Comparison of ENCODE assay signal across 17 cellular contexts in genomic region chr14:94114589-94115067, GRCh38. TPM values are rescaled to one million over a fixed set of nuclear protein-coding genes. Genes with fewer than 3 reads are reported as not detected.
DNase-seq lines count a peak whose midpoint lies in the region; ATAC-seq and TF ChIP-seq lines count a peak whose summit lies in the region.
"Had no signal": no experiment of that assay in that cellular context is flagged by ENCODE, and none has a peak within 500 bp of the region (broad histone marks: within the 10 kb centered on the region; RNA-seq: fewer than 3 reads in every experiment).

No MANE protein-coding gene starts in this region.

- no peaks in the 10 kb centered on the region for H3K79me2 ChIP-seq in mesendoderm (ENCODE audit: control insufficient read depth, insufficient read depth, low read length)

- no peaks in the 10 kb centered on the region for H3K79me1 ChIP-seq in mesendoderm (ENCODE audit: low read length)

- H2BK120ac ChIP-seq in mesendoderm (ENCODE audit: low read depth, low read length) = no peak overlapping the region

- H3K9me3 ChIP-seq in HEK293 (ENCODE audit: control insufficient read depth, insufficient read depth, low read depth, low read length) (no peaks in the 10 kb centered on the region), lung (ENCODE audit: control insufficient read depth in 2 of 2, insufficient read depth in 1 of 2, low read length in 1 of 2) (peaks cover 0 to 5% of the 10 kb centered on the region in 2 donors)
- H3K9me3 ChIP-seq: Caco-2 had no signal

- DNase-seq in coronary artery (ENCODE audit: low spot score) (peak; percentile 65), lung (ENCODE audit: low spot score) (no peak), kidney tubule cell (ENCODE audit: low spot score) (no peak), mesendoderm (no peak)
- peak; percentile 7 for DNase-seq in stimulated activated CD8-positive, alpha-beta memory T cell treated with anti-CD3 and anti-CD28 coated beads, Interleukin-4, amount 100 ng/mL, for 48 hours
- DNase-seq: activated CD4-positive, alpha-beta memory T cell treated with anti-CD3 and anti-CD28 coated beads for 36 hours; activated T-cell treated with anti-CD3 and anti-CD28 coated beads, Interleukin-2, amount 50 U/mL, for 72 hours; Caco-2; effector memory CD8-positive, alpha-beta T cell; NCI-H1436 treated with DMSO at 0.1 percent for 48 hours; RPMI8226; T-cell had no signal

- ATAC-seq in lung (ENCODE audit: insufficient read depth, low FRiP score) (no peak), GM19397 (IDR thresholded peaks at IDR 0.05; ENCODE audit: unreplicated experiment) (no peak), GM21526 (IDR thresholded peaks at IDR 0.05; ENCODE audit: low FRiP score, unreplicated experiment) (no peak)
- ATAC-seq: activated T-cell treated with anti-CD3 and anti-CD28 coated beads, Interleukin-2, amount 50 U/mL, for 72 hours; effector memory CD8-positive, alpha-beta T cell; natural killer cell treated with Interleukin-12 subunit alpha and Interleukin-12 subunit beta and Interleukin-15 and Interleukin-18, amount 100 ng/mL, for 72 hours; T-cell had no signal

- no peaks in the 10 kb centered on the region for H3K27me3 ChIP-seq in lung (ENCODE audit: control insufficient read depth, insufficient read depth)
- H3K27me3 ChIP-seq in mesendoderm (ENCODE audit: insufficient read depth, low read length, poor library complexity) = no peaks in the 10 kb centered on the region

- no peak overlapping the region for H2BK5ac ChIP-seq in mesendoderm (ENCODE audit: low read length)

- H4K8ac ChIP-seq in mesendoderm (ENCODE audit: low read depth, low read length) = no peak overlapping the region

- WGBS in lung, 2 donors = 63 to 74% methylated on average over 5 of the region's 5 CpGs
- no CpG with 5 or more reads among the region's 5 CpGs for WGBS in mesendoderm (ENCODE audit: extremely low coverage, insufficient coverage, low lambda C conversion rate)

- no peak overlapping the region for H3K4ac ChIP-seq in mesendoderm (ENCODE audit: low read depth, low read length)

- no peak overlapping the region for H2BK15ac ChIP-seq in mesendoderm (replicated peaks; ENCODE audit: low read depth)

- no peak overlapping the region for H3K9ac ChIP-seq in mesendoderm (ENCODE audit: low read length)

- H3K27ac ChIP-seq in HEK293 (ENCODE audit: extremely low read depth, low read depth, low read length) (no peak overlapping the region), coronary artery (peak overlapping the region in 1 of 2 donors; percentile 68), lung (ENCODE audit: low read depth in 1 of 2, low read length in 1 of 2) (peak overlapping the region; percentile 21 to 87), mesendoderm (ENCODE audit: low read depth, low read length) (no peak overlapping the region)

- no peak for TF ChIP-seq CTCF in HEK293 (tag by site-specific recombination; IDR thresholded peaks at IDR 0.05)
- TF ChIP-seq CTCF in coronary artery (IDR thresholded peaks at IDR 0.05) = no peak
- no peak for TF ChIP-seq CTCF in lung (IDR thresholded peaks at IDR 0.05; ENCODE audit: control extremely low read depth, extremely low read depth)

- no peak overlapping the region for H3K18ac ChIP-seq in mesendoderm (ENCODE audit: low read length)

- H3K4me3 ChIP-seq in HEK293 (ENCODE audit: low read depth, low read length) = no peak overlapping the region
- H3K4me3 ChIP-seq in coronary artery = peak overlapping the region; percentile 6
- no peak overlapping the region for H3K4me3 ChIP-seq in lung
- no peak overlapping the region for H3K4me3 ChIP-seq in mesendoderm (ENCODE audit: low read length)

- CTCF ChIA-PET in HEK293 (lab: Yijun Ruan, JAX) = interaction anchor here (0.7 to 1.4 kb wide), 3 partner anchors 10 to 18 kb away, joined by 3 to 7 read pairs (median 3); partner anchors contain the start of gene IFI27L2

- peaks cover 3% of the 10 kb centered on the region; the same call in 1 of the 2 replicates for H3K4me1 ChIP-seq in HEK293 (ENCODE audit: control insufficient read depth, insufficient read depth, low read length)
- peaks cover 11 to 19% of the 10 kb centered on the region in 2 donors for H3K4me1 ChIP-seq in lung (ENCODE audit: control insufficient read depth in 2 of 2, insufficient read depth in 2 of 2, low read length in 2 of 2)
- H3K4me1 ChIP-seq in mesendoderm (ENCODE audit: control insufficient read depth, low read depth, low read length) = no peaks in the 10 kb centered on the region
- H3K4me1 ChIP-seq: Caco-2 had no signal

- H3K36me3 ChIP-seq in HEK293 (ENCODE audit: control insufficient read depth in 2 of 2, insufficient read depth in 1 of 2, low read length in 2 of 2) = no peaks in the 10 kb centered on the region
- no peaks in the 10 kb centered on the region for H3K36me3 ChIP-seq in lung (ENCODE audit: control insufficient read depth in 2 of 2, insufficient read depth in 2 of 2, low read length in 2 of 2)
- H3K36me3 ChIP-seq in mesendoderm (ENCODE audit: control insufficient read depth, insufficient read depth, low read length) = no peaks in the 10 kb centered on the region

- H3K4me2 ChIP-seq in mesendoderm (ENCODE audit: low read length) = no peak overlapping the region

- no peak overlapping the region for H3K23ac ChIP-seq in mesendoderm (ENCODE audit: low read length)

- POLR2A ChIA-PET in HEK293 (lab: Yijun Ruan, JAX) = no interaction called here

- H4K5ac ChIP-seq in mesendoderm (ENCODE audit: low read length) = no peak overlapping the region

- H3K56ac ChIP-seq in mesendoderm (ENCODE audit: low read length) = no peak overlapping the region

- H2AK5ac ChIP-seq in mesendoderm (ENCODE audit: low read length) = no peak overlapping the region

TF ChIP-seq in HEK293, 187 proteins besides CTCF, POLR2A, EP300 and RAD21:
- TF ChIP-seq ZFHX2 (tag by site-specific recombination; conservative IDR thresholded peaks at IDR 0.05) (0 out of 2 replicates have a peak, but pooled peaks have one; percentile 8), ZSCAN4 (tag by site-specific recombination; IDR thresholded peaks at IDR 0.05) (no peak)

RNA-seq across cellular contexts. Expression of gene IFI27, which starts 4.1 kb away (rescaled TPM):
- total RNA-seq in lung = 100 to 1,000 TPM in 1 of 2 donors, 10 to 100 TPM in 1; 94.1 to 308 TPM
- 100 to 1,000 TPM; 447 to 883 TPM for polyA plus RNA-seq in lung
- 0.67 TPM for polyA plus RNA-seq in mesendoderm (2013, experiment 1 of 2)
- polyA plus RNA-seq in mesendoderm (2013, experiment 2 of 2) = 0.64 TPM
- total RNA-seq: G401 had no signal

RNA-seq across cellular contexts. Expression of gene IFI27L2, which starts 14.8 kb away (rescaled TPM):
- total RNA-seq in lung = 10 to 100 TPM; 27.2 to 38.9 TPM
- polyA plus RNA-seq in lung = 100 to 1,000 TPM; 108 to 127 TPM
- 10.3 TPM for polyA plus RNA-seq in mesendoderm (2013, experiment 1 of 2)
- polyA plus RNA-seq in mesendoderm (2013, experiment 2 of 2) = 11.9 TPM

RNA-seq across cellular contexts. Expression of gene IFI27L1, which starts 33.5 kb away (rescaled TPM):
- 10 to 100 TPM; 14.6 to 23.0 TPM for total RNA-seq in lung
- 10 to 100 TPM; 16.7 to 41.5 TPM for polyA plus RNA-seq in lung
- 14.1 TPM for polyA plus RNA-seq in mesendoderm (2013, experiment 1 of 2)
- polyA plus RNA-seq in mesendoderm (2013, experiment 2 of 2) = 14.6 TPM

RNA-seq across cellular contexts. Expression of gene DDX24, which starts 33.6 kb away (rescaled TPM):
- 100 to 1,000 TPM; 116 to 138 TPM for total RNA-seq in lung
- polyA plus RNA-seq in lung = 10 to 100 TPM; 78.4 to 98.9 TPM
- polyA plus RNA-seq in mesendoderm (2013, experiment 1 of 2) = 181 TPM
- 186 TPM for polyA plus RNA-seq in mesendoderm (2013, experiment 2 of 2)

RNA-seq across cellular contexts. Expression of gene PPP4R4, which starts 59.5 kb away (rescaled TPM):
- 10 to 100 TPM in 1 of 2 donors, 1 to 10 TPM in 1; 5.3 to 25.9 TPM for total RNA-seq in lung
- 1 to 10 TPM; 1.6 to 2.3 TPM for polyA plus RNA-seq in lung
- polyA plus RNA-seq in mesendoderm (2013, experiment 1 of 2) = 2.1 TPM
- polyA plus RNA-seq in mesendoderm (2013, experiment 2 of 2) = 1.8 TPM

Comparison
In these comparisons a context has a peak if more than half of its experiments do, and no peak if none do; other contexts are left out.
1. H3K27ac ChIP-seq: peak in lung (2 of 2); none in HEK293 (single experiment) and mesendoderm (single experiment).
2. DNase-seq: peak in coronary artery (single experiment) and stimulated activated CD8-positive, alpha-beta memory T cell treated with anti-CD3 and anti-CD28 coated beads, Interleukin-4, amount 100 ng/mL, for 48 hours (single experiment); none in lung (single experiment), kidney tubule cell (single experiment) and mesendoderm (single experiment).